Comparison of ENCODE assay signal across 15 cellular contexts in genomic region chr16:12123462-12123861, GRCh38.
A peak's percentile ranks its signal among the peaks of the same experiment; 100 is the strongest.
DNase-seq lines count a peak whose midpoint lies in the region; ATAC-seq and TF ChIP-seq lines count a peak whose summit lies in the region.
"Had no signal": no experiment of that assay in that cellular context is flagged by ENCODE, and none has a peak within 500 bp of the region (broad histone marks: within the 10 kb centered on the region; RNA-seq: fewer than 3 reads in every experiment).

No MANE protein-coding gene starts in this region.

- H4K5ac ChIP-seq in H9 (ENCODE audit: insufficient read length, low read depth, low read length), result no peak overlapping the region

- intact Hi-C loops in transverse colon (cut with DNase I; ENCODE audit: low total_unique reads), result no loop called here

- no peaks in the 10 kb centered on the region for H3K9me3 Mint-ChIP-seq in central memory CD8-positive, alpha-beta T cell
- H3K9me3 Mint-ChIP-seq in naive B cell (no peaks in the 10 kb centered on the region), H9 (no peaks in the 10 kb centered on the region)
- H3K9me3 Mint-ChIP-seq: CD8-positive, alpha-beta memory T cell had no signal

- H3K9ac ChIP-seq in BLaER1 treated with 17β-estradiol and CSF1 and Interleukin-3, amounts not matched to agents 10 nM and 100 nM, result peak overlapping the region in 1 of 11 experiments; percentile 10; a peak in 1 of 22 replicates
- H3K9ac ChIP-seq in trophoblast cell (ENCODE audit: low read length) (no peak overlapping the region), H9 (ENCODE audit: extremely low read depth, insufficient read length, low read length) (no peak overlapping the region)
- H3K9ac ChIP-seq: GM23248, KMS-11 had no signal

- H3K79me2 ChIP-seq in trophoblast cell (ENCODE audit: control insufficient read depth, insufficient read depth, low read length, poor library complexity) (no peaks in the 10 kb centered on the region), H9 (ENCODE audit: insufficient read depth, low read length) (no peaks in the 10 kb centered on the region)

- H4K91ac ChIP-seq in trophoblast cell (ENCODE audit: low read depth, low read length) (no peak overlapping the region), H9 (ENCODE audit: insufficient read length, low read depth, low read length) (no peak overlapping the region)

- no peak overlapping the region for H2BK120ac ChIP-seq in trophoblast cell (ENCODE audit: insufficient read depth, low read length, poor library complexity)
- no peak overlapping the region for H2BK120ac ChIP-seq in H9 (ENCODE audit: low read depth, low read length, poor library complexity, severe bottlenecking)

- H3K23me2 ChIP-seq in H9 (ENCODE audit: insufficient read length, low read depth, low read length, poor library complexity, severe bottlenecking), result no peaks in the 10 kb centered on the region

- H3K14ac ChIP-seq in trophoblast cell (ENCODE audit: low read length) (no peak overlapping the region), H9 (ENCODE audit: insufficient read depth, low read length) (no peak overlapping the region)

- no peak overlapping the region for H3K4me3 ChIP-seq in BLaER1 treated with 17β-estradiol and CSF1 and Interleukin-3, amounts not matched to agents 10 nM and 100 nM
- H3K4me3 ChIP-seq in trophoblast cell (ENCODE audit: low read depth, low read length) (no peak overlapping the region), transverse colon (no peak overlapping the region)
- H3K4me3 ChIP-seq: GM23248 had no signal

- peak overlapping the region in 2 of 11 experiments; percentile 11 to 21; a peak in 1 of 22 replicates for H3K27ac ChIP-seq in BLaER1 treated with 17β-estradiol and CSF1 and Interleukin-3, amounts not matched to agents 10 nM and 100 nM
- H3K27ac ChIP-seq in trophoblast cell (ENCODE audit: low read depth, low read length), result no peak overlapping the region
- H3K27ac ChIP-seq in transverse colon, result no peak overlapping the region
- H3K27ac ChIP-seq in H9 (ENCODE audit: insufficient read length, low read depth, low read length), result no peak overlapping the region
- H3K27ac ChIP-seq: GM23248, HL-60, KMS-11 had no signal

- H2AK5ac ChIP-seq in trophoblast cell (ENCODE audit: low read length) (no peak overlapping the region), H9 (ENCODE audit: insufficient read length, low read length) (no peak overlapping the region)

- peaks cover 0 to 90% (median 0%) of the 10 kb centered on the region in 11 experiments; a peak in 7 of 22 replicates for H4K20me1 ChIP-seq in BLaER1 treated with 17β-estradiol and CSF1 and Interleukin-3, amounts not matched to agents 10 nM and 100 nM
- no peaks in the 10 kb centered on the region for H4K20me1 ChIP-seq in H9 (ENCODE audit: control insufficient read depth, insufficient read depth, insufficient read length)

- H3K23ac ChIP-seq in trophoblast cell (ENCODE audit: low read length) (no peak overlapping the region), H9 (ENCODE audit: insufficient read length, low read depth, low read length) (no peak overlapping the region)

- H3K4me2 ChIP-seq in BLaER1 treated with 17β-estradiol and CSF1 and Interleukin-3, amounts not matched to agents 10 nM and 100 nM, result peak overlapping the region in 7 of 11 experiments; percentile 72 to 91 (median 85); a peak in 11 of 22 replicates
- H3K4me2 ChIP-seq in trophoblast cell (ENCODE audit: low read length), result no peak overlapping the region
- no peak overlapping the region for H3K4me2 ChIP-seq in H9 (ENCODE audit: insufficient read depth, insufficient read length, low read length)
- H3K4me2 ChIP-seq: KMS-11 had no signal

- ATAC-seq in central memory CD8-positive, alpha-beta T cell (replicated peaks; ENCODE audit: extremely low read depth, poor library complexity, severe bottlenecking), result no peak
- no peak for ATAC-seq in naive B cell (ENCODE audit: low read depth in 2 of 2)
- ATAC-seq: HCT116 had no signal

- H3K4me3 Mint-ChIP-seq in central memory CD8-positive, alpha-beta T cell, result no peak overlapping the region
- H3K4me3 Mint-ChIP-seq in naive B cell (peak overlapping the region in 3 of 8 donors; percentile 1 to 45 (median 15)), H9 (no peak overlapping the region)
- H3K4me3 Mint-ChIP-seq: CD8-positive, alpha-beta memory T cell had no signal

- no peak overlapping the region for H4K8ac ChIP-seq in trophoblast cell (ENCODE audit: low read depth, low read length)
- H4K8ac ChIP-seq in H9 (replicated peaks; ENCODE audit: insufficient read length, low read depth, low read length), result no peak overlapping the region

- H2AFZ ChIP-seq in trophoblast cell (ENCODE audit: insufficient read depth, low read length, poor library complexity) (no peak overlapping the region), H9 (ENCODE audit: low read length) (no peak overlapping the region)
- H2AFZ ChIP-seq: GM23248 had no signal

- H3T11ph ChIP-seq in H9 (ENCODE audit: low read length), result no peak overlapping the region

- H2BK12ac ChIP-seq in trophoblast cell (ENCODE audit: low read length) (no peak overlapping the region), H9 (ENCODE audit: insufficient read length, low read depth, low read length) (no peak overlapping the region)

- H2BK20ac ChIP-seq in H9 (ENCODE audit: low read depth, low read length, poor library complexity, severe bottlenecking), result no peak overlapping the region

- H3K79me1 ChIP-seq in trophoblast cell (ENCODE audit: low read length) (no peaks in the 10 kb centered on the region), H9 (ENCODE audit: insufficient read depth, low read depth, low read length, poor library complexity, severe bottlenecking) (no peaks in the 10 kb centered on the region)

- peaks cover 5% of the 10 kb centered on the region for H3K4me1 Mint-ChIP-seq in central memory CD8-positive, alpha-beta T cell
- H3K4me1 Mint-ChIP-seq in naive B cell (peaks cover 43 to 64% (median 61%) of the 10 kb centered on the region in 3 donors), H9 (peaks cover 7 to 13% of the 10 kb centered on the region in 2 experiments)

- WGBS in trophoblast cell (ENCODE audit: extremely low coverage, insufficient coverage, insufficient read length), result no CpG with 5 or more reads among the region's 5 CpGs
- 97 to 100% methylated on average over 1 to 5 of the region's 5 CpGs for WGBS in transverse colon (ENCODE audit: low coverage in 1 of 2), 2 donors
- no CpG with 5 or more reads among the region's 5 CpGs for WGBS in H9 (ENCODE audit: extremely low coverage, insufficient read length, low lambda C conversion rate)

- no peak overlapping the region for H2BK15ac ChIP-seq in H9 (ENCODE audit: low read depth, low read length)

- H3K36me3 ChIP-seq in BLaER1 treated with 17β-estradiol and CSF1 and Interleukin-3, amounts not matched to agents 10 nM and 100 nM, result peaks cover 0 to 19% (median 6%) of the 10 kb centered on the region in 11 experiments; a peak in 11 of 22 replicates
- H3K36me3 ChIP-seq in trophoblast cell (ENCODE audit: control insufficient read depth in 1 of 2, insufficient read depth in 2 of 2, low read length in 2 of 2) (no peaks in the 10 kb centered on the region), transverse colon (no peaks in the 10 kb centered on the region)

- in situ Hi-C loops in transverse colon (cut with MboI; ENCODE audit: low pct_ligation_motif_present in 1 of 4, low pct_unique_long_range_greater_than_20kb in 1 of 4, low sequenced_read_pairs in 3 of 4), result no loop called here

- H3K36me3 Mint-ChIP-seq in central memory CD8-positive, alpha-beta T cell (ENCODE audit: insufficient read depth), result peaks cover 10% of the 10 kb centered on the region
- peaks cover 0 to 6% of the 10 kb centered on the region in 2 donors for H3K36me3 Mint-ChIP-seq in naive B cell
- H3K36me3 Mint-ChIP-seq in H9 (ENCODE audit: insufficient read depth in 1 of 3, low read depth in 3 of 3), result no peaks in the 10 kb centered on the region

- H2BK5ac ChIP-seq in trophoblast cell (ENCODE audit: low read depth, low read length, poor library complexity), result no peak overlapping the region
- no peak overlapping the region for H2BK5ac ChIP-seq in H9 (ENCODE audit: insufficient read length, low read length)

- no peak for TF ChIP-seq POLR2A in transverse colon (IDR thresholded peaks at IDR 0.05)

- no peak for DNase-seq in central memory CD8-positive, alpha-beta T cell (ENCODE audit: low spot score in 2 of 2)
- DNase-seq in naive B cell, result no peak
- no peak for DNase-seq in trophoblast cell
- no peak for DNase-seq in Ammon's horn (ENCODE audit: low spot score)
- no peak for DNase-seq in transverse colon
- no peak for DNase-seq in H9
- DNase-seq: CD8-positive, alpha-beta memory T cell; COR-L47; DMS79; GDM1; GM23248 had no signal

- no peaks in the 10 kb centered on the region for H3K27me3 Mint-ChIP-seq in central memory CD8-positive, alpha-beta T cell
- H3K27me3 Mint-ChIP-seq in naive B cell, result no peaks in the 10 kb centered on the region
- H3K27me3 Mint-ChIP-seq in H9 (ENCODE audit: low read depth), result no peaks in the 10 kb centered on the region
- H3K27me3 Mint-ChIP-seq: CD8-positive, alpha-beta memory T cell had no signal

- TF ChIP-seq CTCF in transverse colon (IDR thresholded peaks at IDR 0.05) (no peak), H9 (conservative IDR thresholded peaks at IDR 0.05) (no peak)

- peaks cover 43 to 92% (median 79%) of the 10 kb centered on the region in 10 experiments for H3K4me1 ChIP-seq in BLaER1 treated with 17β-estradiol and CSF1 and Interleukin-3, amounts not matched to agents 10 nM and 100 nM
- H3K4me1 ChIP-seq in trophoblast cell (ENCODE audit: control insufficient read depth in 1 of 2, insufficient read depth in 2 of 2, low read length in 2 of 2), result no peaks in the 10 kb centered on the region
- peaks cover 0 to 10% (median 3%) of the 10 kb centered on the region in 4 donors for H3K4me1 ChIP-seq in transverse colon
- H3K4me1 ChIP-seq in H9 (ENCODE audit: insufficient read depth, low read length), result no peaks in the 10 kb centered on the region

- H3K27me3 ChIP-seq in BLaER1 treated with 17β-estradiol and CSF1 and Interleukin-3, amounts not matched to agents 10 nM and 100 nM, result no peaks in the 10 kb centered on the region
- H3K27me3 ChIP-seq in trophoblast cell (ENCODE audit: insufficient read depth, low read length), result no peaks in the 10 kb centered on the region
- no peaks in the 10 kb centered on the region for H3K27me3 ChIP-seq in transverse colon
- no peaks in the 10 kb centered on the region for H3K27me3 ChIP-seq in H9 (ENCODE audit: insufficient read depth, low read length)

- TF ChIP-seq EP300 in transverse colon (IDR thresholded peaks at IDR 0.05; ENCODE audit: low read depth), result no peak

- H3K56ac ChIP-seq in H9 (ENCODE audit: insufficient read length, low read depth, low read length), result no peak overlapping the region

- no peak overlapping the region for H3K4ac ChIP-seq in trophoblast cell (ENCODE audit: low read depth, low read length)
- H3K4ac ChIP-seq in H9 (ENCODE audit: low read depth, low read length), result no peak overlapping the region

- H4K12ac ChIP-seq in trophoblast cell (ENCODE audit: low read depth, low read length), result no peak overlapping the region

- peak overlapping the region; percentile 12 for H3K27ac Mint-ChIP-seq in central memory CD8-positive, alpha-beta T cell (ENCODE audit: low read depth)
- peak overlapping the region in 5 of 6 donors; percentile 41 to 81 (median 77) for H3K27ac Mint-ChIP-seq in naive B cell
- no peak overlapping the region for H3K27ac Mint-ChIP-seq in H9

- no peak overlapping the region for H3K18ac ChIP-seq in trophoblast cell (ENCODE audit: low read length)
- H3K18ac ChIP-seq in H9 (ENCODE audit: insufficient read length, low read depth, low read length), result no peak overlapping the region

- H3K9me3 ChIP-seq in BLaER1 treated with 17β-estradiol and CSF1 and Interleukin-3, amounts not matched to agents 10 nM and 100 nM (replicated peaks in 1 of 11), result no peaks in the 10 kb centered on the region
- no peaks in the 10 kb centered on the region for H3K9me3 ChIP-seq in trophoblast cell (ENCODE audit: insufficient read depth, low read depth, low read length)
- H3K9me3 ChIP-seq in transverse colon, result no peaks in the 10 kb centered on the region
- no peaks in the 10 kb centered on the region for H3K9me3 ChIP-seq in H9 (ENCODE audit: control insufficient read depth, low read depth, low read length)

Comparison
In these comparisons a context has a peak if more than half of its experiments do, and no peak if none do; other contexts are left out.
1. H3K4me2 ChIP-seq: peak in BLaER1 treated with 17β-estradiol and CSF1 and Interleukin-3, amounts not matched to agents 10 nM and 100 nM (7 of 11); none in trophoblast cell (single experiment) and H9 (single experiment).
2. H3K27ac Mint-ChIP-seq: peak in central memory CD8-positive, alpha-beta T cell (single experiment) and naive B cell (5 of 6); none in H9 (0 of 3).